ENCODE assay signal across 27 cellular contexts in genomic region chr17:33240397-33240796, GRCh38. TPM values are rescaled to one million over a fixed set of nuclear protein-coding genes. Genes with fewer than 3 reads are reported as not detected.
"Had no signal": no experiment of that assay in that cellular context is flagged by ENCODE, and none has a peak within 500 bp of the region (broad histone marks: within the 10 kb centered on the region; RNA-seq: fewer than 3 reads in every experiment).

No MANE protein-coding gene starts in this region.

- H3K27me3 ChIP-seq: body of pancreas, cardiac muscle cell, left lung, pancreas, upper lobe of left lung had no signal

- H3K27ac ChIP-seq: body of pancreas, cardiac muscle cell, foreskin keratinocyte, left lung, pancreas, psoas muscle, upper lobe of left lung had no signal

- H3K4me1 Mint-ChIP-seq: activated naive CD4-positive, alpha-beta T cell treated with anti-CD3 and anti-CD28 coated beads, Interleukin-2, amount 10 ng/mL, durations not matched to agents 7 days and 5 days; activated naive CD8-positive, alpha-beta T cell treated with anti-CD3 and anti-CD28 coated beads, Interleukin-2, amount 50 U/mL, for 24 hours; naive thymus-derived CD4-positive, alpha-beta T cell had no signal

- H3K9me3 ChIP-seq: body of pancreas, left lung, pancreas, psoas muscle, upper lobe of left lung had no signal

- H3K27ac Mint-ChIP-seq: activated CD4-positive, alpha-beta memory T cell treated with anti-CD3 and anti-CD28 coated beads for 36 hours; activated naive CD4-positive, alpha-beta T cell treated with anti-CD3 and anti-CD28 coated beads, Interleukin-2, amount 10 ng/mL, durations not matched to agents 7 days and 5 days; activated naive CD8-positive, alpha-beta T cell treated with anti-CD3 and anti-CD28 coated beads, Interleukin-2, amount 50 U/mL, for 24 hours; activated T-cell treated with anti-CD3 and anti-CD28 coated beads, Interleukin-2, amount 50 U/mL, for 72 hours; dendritic cell treated with granulocyte-macrophage colony-stimulating factor and Interleukin-4, amounts not matched to agents 40 ng/mL and 50 ng/mL, for 4 days; naive thymus-derived CD4-positive, alpha-beta T cell had no signal

- H3K4me1 ChIP-seq: body of pancreas, pancreas, psoas muscle, upper lobe of left lung had no signal

- H3K4me3 Mint-ChIP-seq: activated CD4-positive, alpha-beta memory T cell treated with anti-CD3 and anti-CD28 coated beads for 36 hours; activated naive CD4-positive, alpha-beta T cell treated with anti-CD3 and anti-CD28 coated beads, Interleukin-2, amount 10 ng/mL, durations not matched to agents 7 days and 5 days; activated naive CD8-positive, alpha-beta T cell treated with anti-CD3 and anti-CD28 coated beads, Interleukin-2, amount 50 U/mL, for 24 hours; activated T-cell treated with anti-CD3 and anti-CD28 coated beads, Interleukin-2, amount 50 U/mL, for 72 hours; dendritic cell treated with granulocyte-macrophage colony-stimulating factor and Interleukin-4, amounts not matched to agents 40 ng/mL and 50 ng/mL, for 4 days; naive thymus-derived CD4-positive, alpha-beta T cell had no signal

- DNase-seq: activated CD4-positive, alpha-beta memory T cell treated with anti-CD3 and anti-CD28 coated beads for 36 hours; activated CD4-positive, alpha-beta T cell treated with anti-CD3 and anti-CD28 coated beads for 48 hours; activated effector memory CD4-positive, alpha-beta T cell treated with Interleukin-2 at 50 U/mL for 16 hours; activated naive CD4-positive, alpha-beta T cell treated with anti-CD3 and anti-CD28 coated beads, Interleukin-2, amount 10 ng/mL, durations not matched to agents 7 days and 5 days; activated naive CD8-positive, alpha-beta T cell treated with anti-CD3 and anti-CD28 coated beads, Interleukin-2, amount 50 U/mL, for 24 hours; activated T-cell treated with anti-CD3 and anti-CD28 coated beads, Interleukin-2, amount 50 U/mL, for 72 hours; anterior cingulate cortex; body of pancreas; effector CD8-positive, alpha-beta T cell; foreskin keratinocyte; kidney; left lung; naive thymus-derived CD4-positive, alpha-beta T cell; pancreas; psoas muscle; right cardiac atrium; stimulated activated CD4-positive, alpha-beta T cell treated with anti-CD3 and anti-CD28 coated beads, Interleukin-4, amount 100 ng/mL, for 4 hours; stimulated activated naive CD8-positive, alpha-beta T cell treated with anti-CD3 and anti-CD28 coated beads, Interleukin-15, Interleukin-2, amounts not matched to agents 100 U/mL and 50 U/mL, for 24 hours; upper lobe of left lung had no signal

- H3K36me3 Mint-ChIP-seq: activated CD4-positive, alpha-beta memory T cell treated with anti-CD3 and anti-CD28 coated beads for 36 hours; activated naive CD4-positive, alpha-beta T cell treated with anti-CD3 and anti-CD28 coated beads, Interleukin-2, amount 10 ng/mL, durations not matched to agents 7 days and 5 days; naive thymus-derived CD4-positive, alpha-beta T cell had no signal

- H3K4me3 ChIP-seq: body of pancreas, cardiac muscle cell, left lung, lung, pancreas, psoas muscle, upper lobe of left lung had no signal

- H3K36me3 ChIP-seq: cardiac muscle cell, left lung, pancreas, upper lobe of left lung had no signal

- H3K9me3 Mint-ChIP-seq: activated CD4-positive, alpha-beta memory T cell treated with anti-CD3 and anti-CD28 coated beads for 36 hours; activated naive CD4-positive, alpha-beta T cell treated with anti-CD3 and anti-CD28 coated beads, Interleukin-2, amount 10 ng/mL, durations not matched to agents 7 days and 5 days; activated naive CD8-positive, alpha-beta T cell treated with anti-CD3 and anti-CD28 coated beads, Interleukin-2, amount 50 U/mL, for 24 hours; activated T-cell treated with anti-CD3 and anti-CD28 coated beads, Interleukin-2, amount 50 U/mL, for 72 hours; dendritic cell treated with granulocyte-macrophage colony-stimulating factor and Interleukin-4, amounts not matched to agents 40 ng/mL and 50 ng/mL, for 4 days had no signal

RNA-seq across cellular contexts. Expression of gene ASIC2, which starts 52.7 kb away (rescaled TPM):
- total RNA-seq: activated CD4-positive, alpha-beta memory T cell treated with anti-CD3 and anti-CD28 coated beads for 36 hours; activated T-cell treated with anti-CD3 and anti-CD28 coated beads, Interleukin-2, amount 50 U/mL, for 72 hours; body of pancreas; cardiac muscle cell; chondrocyte; glomerular endothelial cell; mesenteric fat pad; naive thymus-derived CD4-positive, alpha-beta T cell; psoas muscle; right cardiac atrium; subcutaneous adipose tissue; T-helper 2 cell treated with Interferon-gamma antibody and Interleukin-4, amounts not matched to agents 100 ng/mL and 5 ng/mL, for 36 hours had no signal
